Comparison of ENCODE assay signal across 22 cellular contexts in the genomic region with DNA sequence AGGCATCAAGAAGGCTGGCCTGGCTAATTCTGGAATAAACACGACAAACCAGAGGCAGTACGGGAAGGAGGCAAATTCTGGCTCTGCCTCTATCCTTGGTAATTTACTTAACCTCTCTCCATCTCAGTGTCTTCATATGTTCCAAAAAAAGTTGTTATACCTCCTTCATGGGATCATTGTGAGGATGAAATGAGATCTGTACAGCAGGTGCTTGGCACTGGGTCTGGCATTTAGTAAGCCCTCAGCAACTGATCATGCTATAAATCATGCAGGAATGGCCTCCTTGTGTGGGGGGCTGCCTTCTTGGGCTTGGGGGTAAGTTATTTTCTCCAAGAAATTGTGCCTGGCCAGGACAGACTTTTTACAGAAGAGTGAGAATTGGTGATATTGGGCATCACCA. TPM values are rescaled to one million over a fixed set of nuclear protein-coding genes. Genes with fewer than 3 reads are reported as not detected.
DNase-seq lines count a peak whose midpoint lies in the region; ATAC-seq and TF ChIP-seq lines count a peak whose summit lies in the region.
"Had no signal": no experiment of that assay in that cellular context is flagged by ENCODE, and none has a peak within 500 bp of the region (broad histone marks: within the 10 kb centered on the region; RNA-seq: fewer than 3 reads in every experiment).

No MANE protein-coding gene starts in this region.

- DNase-seq in activated CD8-positive, alpha-beta memory T cell treated with anti-CD3 and anti-CD28 coated beads, Interleukin-2, amount 10 ng/mL, durations not matched to agents 7 days and 5 days, result no peak
- no peak for DNase-seq in activated CD8-positive, alpha-beta memory T cell treated with anti-CD3 and anti-CD28 coated beads, Interleukin-2, amount 50 U/mL, for 4 hours
- peak; percentile 72 for DNase-seq in myocyte (ENCODE audit: low read depth)
- peak in 1 of 2 donors; percentile 44 for DNase-seq in gastrocnemius medialis
- DNase-seq in GDM1 (lab: John Stamatoyannopoulos, UW), result no peak
- no peak for DNase-seq in stomach
- DNase-seq: AML-193; CD4-positive, alpha-beta T cell; CD8-positive, alpha-beta T cell; COR-L47; DMS 273 treated with DMSO at 0.1 percent for 48 hours; DMS153; DMS53; DMS79; DND-41; EL; GF-D8 had no signal

- no peak for TF ChIP-seq EP300 in stomach (IDR thresholded peaks at IDR 0.05)

- peak overlapping the region; percentile 4 for H3K27ac Mint-ChIP-seq in activated CD8-positive, alpha-beta memory T cell treated with anti-CD3 and anti-CD28 coated beads, Interleukin-2, amount 10 ng/mL, durations not matched to agents 7 days and 5 days
- H3K27ac Mint-ChIP-seq: B cell; CD4-positive, alpha-beta T cell; CD8-positive, alpha-beta T cell had no signal

- no peak for ATAC-seq in activated CD8-positive, alpha-beta memory T cell treated with anti-CD3 and anti-CD28 coated beads, Interleukin-2, amount 10 ng/mL, durations not matched to agents 7 days and 5 days
- peak; percentile 69 to 85 for ATAC-seq in gastrocnemius medialis
- ATAC-seq: A549; CD8-positive, alpha-beta T cell had no signal

- CTCF ChIA-PET in activated CD8-positive, alpha-beta memory T cell treated with anti-CD3 and anti-CD28 coated beads, Interleukin-2, amount 10 ng/mL, durations not matched to agents 7 days and 5 days (lab: Charles Lee), result interaction anchor here (1.1 to 5.0 kb wide), 9 partner anchors 8 to 639 kb away, joined by 3 to 38 read pairs (median 9); no protein-coding TSS in a partner anchor

- H3K4me3 ChIP-seq in gastrocnemius medialis (no peak overlapping the region), stomach (no peak overlapping the region)
- H3K4me3 ChIP-seq: A549; BLaER1 treated with 17β-estradiol and CSF1 and Interleukin-3, amounts not matched to agents 10 nM and 100 nM had no signal

- H3K36me3 Mint-ChIP-seq in activated CD8-positive, alpha-beta memory T cell treated with anti-CD3 and anti-CD28 coated beads, Interleukin-2, amount 10 ng/mL, durations not matched to agents 7 days and 5 days, result no peaks in the 10 kb centered on the region
- H3K36me3 Mint-ChIP-seq: CD8-positive, alpha-beta T cell had no signal

- TF ChIP-seq CTCF in gastrocnemius medialis (IDR thresholded peaks at IDR 0.05 in 4 of 5, conservative IDR thresholded peaks at IDR 0.05 in 1 of 5) (no peak), stomach (IDR thresholded peaks at IDR 0.05) (no peak)

- no peaks in the 10 kb centered on the region for H3K27me3 ChIP-seq in gastrocnemius medialis
- H3K27me3 ChIP-seq in stomach, result no peaks in the 10 kb centered on the region
- H3K27me3 ChIP-seq: BLaER1 treated with 17β-estradiol and CSF1 and Interleukin-3, amounts not matched to agents 10 nM and 100 nM had no signal

- no peaks in the 10 kb centered on the region for H3K9me3 ChIP-seq in gastrocnemius medialis
- H3K9me3 ChIP-seq in stomach, result no peaks in the 10 kb centered on the region
- H3K9me3 ChIP-seq: A549; BLaER1 treated with 17β-estradiol and CSF1 and Interleukin-3, amounts not matched to agents 10 nM and 100 nM had no signal

- 78 to 93% (median 90%) methylated on average over 2 of the region's 2 CpGs for WGBS in stomach, 5 donors

- peaks cover 29% of the 10 kb centered on the region for H3K27me3 Mint-ChIP-seq in activated CD8-positive, alpha-beta memory T cell treated with anti-CD3 and anti-CD28 coated beads, Interleukin-2, amount 10 ng/mL, durations not matched to agents 7 days and 5 days
- H3K27me3 Mint-ChIP-seq: B cell; CD4-positive, alpha-beta T cell had no signal

- H3K4me1 Mint-ChIP-seq in activated CD8-positive, alpha-beta memory T cell treated with anti-CD3 and anti-CD28 coated beads, Interleukin-2, amount 10 ng/mL, durations not matched to agents 7 days and 5 days, result peaks cover 14% of the 10 kb centered on the region

- no peak overlapping the region for H3K4me3 Mint-ChIP-seq in activated CD8-positive, alpha-beta memory T cell treated with anti-CD3 and anti-CD28 coated beads, Interleukin-2, amount 10 ng/mL, durations not matched to agents 7 days and 5 days
- H3K4me3 Mint-ChIP-seq: B cell; CD4-positive, alpha-beta T cell; CD8-positive, alpha-beta T cell had no signal

- H3K9me3 Mint-ChIP-seq in activated CD8-positive, alpha-beta memory T cell treated with anti-CD3 and anti-CD28 coated beads, Interleukin-2, amount 10 ng/mL, durations not matched to agents 7 days and 5 days (ENCODE audit: low read depth), result no peaks in the 10 kb centered on the region
- H3K9me3 Mint-ChIP-seq: CD4-positive, alpha-beta T cell; CD8-positive, alpha-beta T cell had no signal

- TF ChIP-seq POLR2A in gastrocnemius medialis (IDR thresholded peaks at IDR 0.05) (no peak), stomach (IDR thresholded peaks at IDR 0.05) (no peak)

- H3K36me3 ChIP-seq in gastrocnemius medialis (no peaks in the 10 kb centered on the region), stomach (peaks cover 0 to 8% (median 0%) of the 10 kb centered on the region in 4 donors)

- H3K4me1 ChIP-seq in gastrocnemius medialis (peaks cover 0 to 7% of the 10 kb centered on the region in 2 donors), stomach (no peaks in the 10 kb centered on the region)

- H3K27ac ChIP-seq in gastrocnemius medialis (peak overlapping the region in 3 of 4 donors; percentile 20 to 40 (median 32)), stomach (no peak overlapping the region)
- H3K27ac ChIP-seq: 22Rv1; A549; BLaER1 treated with 17β-estradiol and CSF1 and Interleukin-3, amounts not matched to agents 10 nM and 100 nM; C4-2B had no signal

- in situ Hi-C loops in gastrocnemius medialis (cut with MboI; ENCODE audit: low sequenced_read_pairs in 4 of 4), result no loop called here

- intact Hi-C loops in gastrocnemius medialis (cut with DNase I; ENCODE audit: low total_unique reads), result loop anchor here (1.0 to 5.0 kb wide), 3 partner anchors 33 to 851 kb away; no protein-coding TSS in a partner anchor
- intact Hi-C loops in stomach (cut with DNase I; ENCODE audit: low total_unique reads), result no loop called here

RNA-seq across cellular contexts. Expression of a gene that starts 38.3 kb away (rescaled TPM):
- total RNA-seq in activated CD8-positive, alpha-beta memory T cell treated with anti-CD3 and anti-CD28 coated beads, Interleukin-2, amount 10 ng/mL, durations not matched to agents 7 days and 5 days, result 100 to 1,000 TPM; 246 to 256 TPM
- total RNA-seq in myocyte (103 and 114 TPM in 2 replicates), gastrocnemius medialis (100 to 1,000 TPM in 1 of 4 donors, 10 to 100 TPM in 3; 57.5 to 234 (median 65.1) TPM), stomach (100 to 1,000 TPM in 4 of 5 donors, 10 to 100 TPM in 1; 98.1 to 298 (median 208) TPM)
- 82.1 TPM for polyA plus RNA-seq in myocyte (2012)
- 10 to 100 TPM; 55.8 to 59.6 (median 57.8) TPM for polyA plus RNA-seq in stomach

Comparison
In these comparisons a context has a peak if more than half of its experiments do, and no peak if none do; other contexts are left out.
1. H3K27ac ChIP-seq: peak in gastrocnemius medialis (3 of 4); none in stomach (0 of 5).